17 cellular contexts compared by ENCODE assay signal in genomic region chr4:114249561-114250356, GRCh38.
"Had no signal": no experiment of that assay in that cellular context is flagged by ENCODE, and none has a peak within 500 bp of the region (broad histone marks: within the 10 kb centered on the region; RNA-seq: fewer than 3 reads in every experiment).

No MANE protein-coding gene starts in this region.

- H3K27ac Mint-ChIP-seq: activated CD8-positive, alpha-beta T cell treated with anti-CD3 and anti-CD28 coated beads, Interleukin-2, amount 10 ng/mL, durations not matched to agents 7 days and 5 days; activated naive CD4-positive, alpha-beta T cell treated with anti-CD3 and anti-CD28 coated beads for 36 hours; effector memory CD8-positive, alpha-beta T cell; memory B cell; nephron progenitor cell; stimulated activated naive CD8-positive, alpha-beta T cell treated with anti-CD3 and anti-CD28 coated beads, Interleukin-15, Interleukin-2, amounts not matched to agents 100 ng/mL and 50 ng/mL, for 24 hours had no signal

- H3K27me3 ChIP-seq: heart left ventricle, testis had no signal

- H3K4me1 Mint-ChIP-seq: memory B cell, nephron progenitor cell had no signal

- H3K4me3 Mint-ChIP-seq: activated CD8-positive, alpha-beta T cell treated with anti-CD3 and anti-CD28 coated beads, Interleukin-2, amount 10 ng/mL, durations not matched to agents 7 days and 5 days; activated naive CD4-positive, alpha-beta T cell treated with anti-CD3 and anti-CD28 coated beads for 36 hours; effector memory CD8-positive, alpha-beta T cell; memory B cell; nephron progenitor cell; stimulated activated naive CD8-positive, alpha-beta T cell treated with anti-CD3 and anti-CD28 coated beads, Interleukin-15, Interleukin-2, amounts not matched to agents 100 ng/mL and 50 ng/mL, for 24 hours had no signal

- H3K27ac ChIP-seq: coronary artery, heart left ventricle, testis, WERI-Rb-1 had no signal

- H3K36me3 Mint-ChIP-seq: memory B cell had no signal

- H3K4me1 ChIP-seq: heart left ventricle, testis had no signal

- DNase-seq: activated CD4-positive, alpha-beta T cell treated with anti-CD3 and anti-CD28 coated beads for 4 hours; activated CD8-positive, alpha-beta T cell treated with anti-CD3 and anti-CD28 coated beads, Interleukin-2, amount 10 ng/mL, durations not matched to agents 7 days and 5 days; activated naive CD4-positive, alpha-beta T cell treated with anti-CD3 and anti-CD28 coated beads for 36 hours; central memory CD4-positive, alpha-beta T cell; effector memory CD8-positive, alpha-beta T cell; foreskin fibroblast; heart left ventricle; nephron progenitor cell; stimulated activated CD4-positive, alpha-beta T cell treated with anti-CD3 and anti-CD28 coated beads, Interleukin-4, amount 100 ng/mL, for 1 hour; stimulated activated CD8-positive, alpha-beta memory T cell treated with anti-CD3 and anti-CD28 coated beads, Interleukin-4, amount 100 ng/mL, for 48 hours; T-helper 9 cell; testis; WERI-Rb-1 had no signal

- ATAC-seq: activated CD8-positive, alpha-beta T cell treated with anti-CD3 and anti-CD28 coated beads, Interleukin-2, amount 10 ng/mL, durations not matched to agents 7 days and 5 days; effector memory CD8-positive, alpha-beta T cell; heart left ventricle; left lobe of liver had no signal

- H3K9me3 Mint-ChIP-seq: memory B cell had no signal
